1 cellular context compared by ENCODE assay signal in genomic region chr3:195226900-195227447, GRCh38.
TF ChIP-seq lines count a peak whose summit lies in the region.

No MANE protein-coding gene starts in this region.

TF ChIP-seq in K562, 482 proteins besides CTCF, POLR2A, EP300 and RAD21 (continued from another document):
- TF ChIP-seq, protein P1, sequence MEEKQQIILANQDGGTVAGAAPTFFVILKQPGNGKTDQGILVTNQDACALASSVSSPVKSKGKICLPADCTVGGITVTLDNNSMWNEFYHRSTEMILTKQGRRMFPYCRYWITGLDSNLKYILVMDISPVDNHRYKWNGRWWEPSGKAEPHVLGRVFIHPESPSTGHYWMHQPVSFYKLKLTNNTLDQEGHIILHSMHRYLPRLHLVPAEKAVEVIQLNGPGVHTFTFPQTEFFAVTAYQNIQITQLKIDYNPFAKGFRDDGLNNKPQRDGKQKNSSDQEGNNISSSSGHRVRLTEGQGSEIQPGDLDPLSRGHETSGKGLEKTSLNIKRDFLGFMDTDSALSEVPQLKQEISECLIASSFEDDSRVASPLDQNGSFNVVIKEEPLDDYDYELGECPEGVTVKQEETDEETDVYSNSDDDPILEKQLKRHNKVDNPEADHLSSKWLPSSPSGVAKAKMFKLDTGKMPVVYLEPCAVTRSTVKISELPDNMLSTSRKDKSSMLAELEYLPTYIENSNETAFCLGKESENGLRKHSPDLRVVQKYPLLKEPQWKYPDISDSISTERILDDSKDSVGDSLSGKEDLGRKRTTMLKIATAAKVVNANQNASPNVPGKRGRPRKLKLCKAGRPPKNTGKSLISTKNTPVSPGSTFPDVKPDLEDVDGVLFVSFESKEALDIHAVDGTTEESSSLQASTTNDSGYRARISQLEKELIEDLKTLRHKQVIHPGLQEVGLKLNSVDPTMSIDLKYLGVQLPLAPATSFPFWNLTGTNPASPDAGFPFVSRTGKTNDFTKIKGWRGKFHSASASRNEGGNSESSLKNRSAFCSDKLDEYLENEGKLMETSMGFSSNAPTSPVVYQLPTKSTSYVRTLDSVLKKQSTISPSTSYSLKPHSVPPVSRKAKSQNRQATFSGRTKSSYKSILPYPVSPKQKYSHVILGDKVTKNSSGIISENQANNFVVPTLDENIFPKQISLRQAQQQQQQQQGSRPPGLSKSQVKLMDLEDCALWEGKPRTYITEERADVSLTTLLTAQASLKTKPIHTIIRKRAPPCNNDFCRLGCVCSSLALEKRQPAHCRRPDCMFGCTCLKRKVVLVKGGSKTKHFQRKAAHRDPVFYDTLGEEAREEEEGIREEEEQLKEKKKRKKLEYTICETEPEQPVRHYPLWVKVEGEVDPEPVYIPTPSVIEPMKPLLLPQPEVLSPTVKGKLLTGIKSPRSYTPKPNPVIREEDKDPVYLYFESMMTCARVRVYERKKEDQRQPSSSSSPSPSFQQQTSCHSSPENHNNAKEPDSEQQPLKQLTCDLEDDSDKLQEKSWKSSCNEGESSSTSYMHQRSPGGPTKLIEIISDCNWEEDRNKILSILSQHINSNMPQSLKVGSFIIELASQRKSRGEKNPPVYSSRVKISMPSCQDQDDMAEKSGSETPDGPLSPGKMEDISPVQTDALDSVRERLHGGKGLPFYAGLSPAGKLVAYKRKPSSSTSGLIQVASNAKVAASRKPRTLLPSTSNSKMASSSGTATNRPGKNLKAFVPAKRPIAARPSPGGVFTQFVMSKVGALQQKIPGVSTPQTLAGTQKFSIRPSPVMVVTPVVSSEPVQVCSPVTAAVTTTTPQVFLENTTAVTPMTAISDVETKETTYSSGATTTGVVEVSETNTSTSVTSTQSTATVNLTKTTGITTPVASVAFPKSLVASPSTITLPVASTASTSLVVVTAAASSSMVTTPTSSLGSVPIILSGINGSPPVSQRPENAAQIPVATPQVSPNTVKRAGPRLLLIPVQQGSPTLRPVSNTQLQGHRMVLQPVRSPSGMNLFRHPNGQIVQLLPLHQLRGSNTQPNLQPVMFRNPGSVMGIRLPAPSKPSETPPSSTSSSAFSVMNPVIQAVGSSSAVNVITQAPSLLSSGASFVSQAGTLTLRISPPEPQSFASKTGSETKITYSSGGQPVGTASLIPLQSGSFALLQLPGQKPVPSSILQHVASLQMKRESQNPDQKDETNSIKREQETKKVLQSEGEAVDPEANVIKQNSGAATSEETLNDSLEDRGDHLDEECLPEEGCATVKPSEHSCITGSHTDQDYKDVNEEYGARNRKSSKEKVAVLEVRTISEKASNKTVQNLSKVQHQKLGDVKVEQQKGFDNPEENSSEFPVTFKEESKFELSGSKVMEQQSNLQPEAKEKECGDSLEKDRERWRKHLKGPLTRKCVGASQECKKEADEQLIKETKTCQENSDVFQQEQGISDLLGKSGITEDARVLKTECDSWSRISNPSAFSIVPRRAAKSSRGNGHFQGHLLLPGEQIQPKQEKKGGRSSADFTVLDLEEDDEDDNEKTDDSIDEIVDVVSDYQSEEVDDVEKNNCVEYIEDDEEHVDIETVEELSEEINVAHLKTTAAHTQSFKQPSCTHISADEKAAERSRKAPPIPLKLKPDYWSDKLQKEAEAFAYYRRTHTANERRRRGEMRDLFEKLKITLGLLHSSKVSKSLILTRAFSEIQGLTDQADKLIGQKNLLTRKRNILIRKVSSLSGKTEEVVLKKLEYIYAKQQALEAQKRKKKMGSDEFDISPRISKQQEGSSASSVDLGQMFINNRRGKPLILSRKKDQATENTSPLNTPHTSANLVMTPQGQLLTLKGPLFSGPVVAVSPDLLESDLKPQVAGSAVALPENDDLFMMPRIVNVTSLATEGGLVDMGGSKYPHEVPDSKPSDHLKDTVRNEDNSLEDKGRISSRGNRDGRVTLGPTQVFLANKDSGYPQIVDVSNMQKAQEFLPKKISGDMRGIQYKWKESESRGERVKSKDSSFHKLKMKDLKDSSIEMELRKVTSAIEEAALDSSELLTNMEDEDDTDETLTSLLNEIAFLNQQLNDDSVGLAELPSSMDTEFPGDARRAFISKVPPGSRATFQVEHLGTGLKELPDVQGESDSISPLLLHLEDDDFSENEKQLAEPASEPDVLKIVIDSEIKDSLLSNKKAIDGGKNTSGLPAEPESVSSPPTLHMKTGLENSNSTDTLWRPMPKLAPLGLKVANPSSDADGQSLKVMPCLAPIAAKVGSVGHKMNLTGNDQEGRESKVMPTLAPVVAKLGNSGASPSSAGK (IDR thresholded peaks at IDR 0.05) = peak; percentile 25; the same call in 1 of the 2 replicates
- TF ChIP-seq L3MBTL2 (IDR thresholded peaks at IDR 0.05) = peak; percentile 30; the same call in 1 of the 2 replicates
- TF ChIP-seq ARID1B (IDR thresholded peaks at IDR 0.05) = no peak
- TF ChIP-seq SMAD2 (IDR thresholded peaks at IDR 0.05; ENCODE audit: low read depth, low read length) = no peak
- TF ChIP-seq ZNF511 (CRISPR knock-in tag; IDR thresholded peaks at IDR 0.05) = no peak
- no peak for TF ChIP-seq ESRRA (IDR thresholded peaks at IDR 0.05; ENCODE audit: borderline replicate concordance, low read depth)
- no peak for TF ChIP-seq ZKSCAN1 (IDR thresholded peaks at IDR 0.05; ENCODE audit: low read depth, low read length)
- TF ChIP-seq BRD9 (IDR thresholded peaks at IDR 0.05; ENCODE audit: low read depth, partially characterized antibody) = no peak
